17 cellular contexts compared by ENCODE assay signal in genomic region chr1:237756304-237756967, GRCh38.
"Had no signal": no experiment of that assay in that cellular context is flagged by ENCODE, and none has a peak within 500 bp of the region (broad histone marks: within the 10 kb centered on the region; RNA-seq: fewer than 3 reads in every experiment).

No MANE protein-coding gene starts in this region.

- H3K27ac ChIP-seq: suprapubic skin had no signal

- H3K36me3 ChIP-seq: suprapubic skin had no signal

- DNase-seq: activated CD4-positive, alpha-beta T cell treated with anti-CD3 and anti-CD28 coated beads, Interleukin-2, amount 50 U/mL, for 48 hours; activated CD4-positive, CD25-positive, alpha-beta regulatory T cell treated with anti-CD3 and anti-CD28 coated beads, Interleukin-2, amount 50 U/mL, for 72 hours; activated CD8-positive, alpha-beta memory T cell treated with anti-CD3 and anti-CD28 coated beads, Interleukin-2, amount 10 ng/mL, durations not matched to agents 7 days and 5 days; activated gamma-delta T cell; activated T-cell treated with anti-CD3 and anti-CD28 coated beads, Interleukin-2, amount 50 U/mL, for 4 hours; amygdala; endodermal cell; erythroblast; hippocampal formation; stimulated activated CD4-positive, alpha-beta T cell treated with anti-CD3 and anti-CD28 coated beads, Interleukin-2, amount 100 ng/mL, for 48 hours; stimulated activated naive CD4-positive, alpha-beta T cell treated with Interleukin-2 at 50 U/mL for 16 hours; T-helper 9 cell had no signal

- H3K4me1 ChIP-seq: suprapubic skin had no signal

- H3K4me3 ChIP-seq: mucosa of descending colon, suprapubic skin had no signal

- H3K27ac Mint-ChIP-seq: activated CD8-positive, alpha-beta memory T cell treated with anti-CD3 and anti-CD28 coated beads, Interleukin-2, amount 10 ng/mL, durations not matched to agents 7 days and 5 days; activated naive CD8-positive, alpha-beta T cell; endodermal cell; natural killer cell treated with Interleukin-12 subunit alpha and Interleukin-12 subunit beta and Interleukin-15 and Interleukin-18, amount 100 ng/mL, for 72 hours; type B pancreatic cell had no signal

- H3K9me3 Mint-ChIP-seq: activated T-cell treated with anti-CD3 and anti-CD28 coated beads, Interleukin-2, amount 50 U/mL, for 4 hours; endodermal cell; type B pancreatic cell had no signal

- H3K9me3 ChIP-seq: mucosa of descending colon, suprapubic skin had no signal

- ATAC-seq: activated CD8-positive, alpha-beta memory T cell treated with anti-CD3 and anti-CD28 coated beads, Interleukin-2, amount 10 ng/mL, durations not matched to agents 7 days and 5 days; activated T-cell treated with anti-CD3 and anti-CD28 coated beads, Interleukin-2, amount 50 U/mL, for 4 hours; mucosa of descending colon; natural killer cell treated with Interleukin-12 subunit alpha and Interleukin-12 subunit beta and Interleukin-15 and Interleukin-18, amount 100 ng/mL, for 72 hours had no signal

- H3K27me3 Mint-ChIP-seq: activated CD8-positive, alpha-beta memory T cell treated with anti-CD3 and anti-CD28 coated beads, Interleukin-2, amount 10 ng/mL, durations not matched to agents 7 days and 5 days; activated naive CD8-positive, alpha-beta T cell; natural killer cell treated with Interleukin-12 subunit alpha and Interleukin-12 subunit beta and Interleukin-15 and Interleukin-18, amount 100 ng/mL, for 72 hours; type B pancreatic cell had no signal

- H3K4me1 Mint-ChIP-seq: activated CD8-positive, alpha-beta memory T cell treated with anti-CD3 and anti-CD28 coated beads, Interleukin-2, amount 10 ng/mL, durations not matched to agents 7 days and 5 days had no signal

- H3K4me3 Mint-ChIP-seq: activated CD8-positive, alpha-beta memory T cell treated with anti-CD3 and anti-CD28 coated beads, Interleukin-2, amount 10 ng/mL, durations not matched to agents 7 days and 5 days; activated naive CD8-positive, alpha-beta T cell; activated T-cell treated with anti-CD3 and anti-CD28 coated beads, Interleukin-2, amount 50 U/mL, for 4 hours; endodermal cell; natural killer cell treated with Interleukin-12 subunit alpha and Interleukin-12 subunit beta and Interleukin-15 and Interleukin-18, amount 100 ng/mL, for 72 hours; type B pancreatic cell had no signal

- H3K27me3 ChIP-seq: suprapubic skin had no signal

- H3K36me3 Mint-ChIP-seq: activated CD8-positive, alpha-beta memory T cell treated with anti-CD3 and anti-CD28 coated beads, Interleukin-2, amount 10 ng/mL, durations not matched to agents 7 days and 5 days; activated naive CD8-positive, alpha-beta T cell; type B pancreatic cell had no signal
